Comparison of ENCODE assay signal across 7 cellular contexts in the genomic region with DNA sequence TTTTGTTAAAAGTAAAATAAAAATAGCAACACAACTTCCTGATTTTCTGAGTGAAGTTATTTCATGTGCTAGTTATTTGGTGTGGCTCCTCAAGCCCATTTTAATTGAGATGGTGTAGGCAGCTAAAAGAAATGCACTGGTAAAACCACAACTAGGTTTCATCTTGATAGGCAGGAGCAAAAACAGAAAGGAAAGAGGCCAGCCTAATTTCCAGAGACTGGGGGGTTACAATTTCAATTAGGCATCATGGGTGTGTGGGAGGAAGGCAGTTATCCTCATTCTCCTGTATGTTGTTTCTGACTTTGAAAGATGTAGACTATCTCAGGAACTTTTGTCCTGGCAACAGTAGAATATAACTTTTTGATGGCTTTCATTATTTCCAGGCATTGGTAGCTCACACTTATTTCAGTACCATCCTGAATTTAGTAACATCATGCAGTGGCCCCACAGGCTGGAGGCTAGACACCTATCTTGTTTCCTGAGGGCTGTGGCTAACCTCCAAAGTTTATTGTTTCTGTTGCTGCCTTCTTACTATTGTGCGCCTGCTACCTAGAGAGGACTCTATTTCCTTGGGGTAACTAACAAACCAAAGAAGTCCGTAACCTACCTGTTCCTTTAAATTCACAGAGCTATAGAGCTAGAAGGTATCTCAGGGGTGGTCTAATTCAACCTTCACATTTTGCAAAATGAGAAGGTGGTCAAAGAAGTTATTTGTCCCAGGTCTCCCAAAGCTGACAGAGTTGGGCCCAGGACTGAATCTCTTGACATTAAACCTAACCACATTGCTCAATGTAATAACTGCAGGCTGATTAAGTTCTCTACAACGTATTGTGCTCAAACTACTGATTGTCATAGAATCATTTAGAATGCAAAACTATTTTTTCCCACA. TPM values are rescaled to one million over a fixed set of nuclear protein-coding genes. Genes with fewer than 3 reads are reported as not detected.
A peak's percentile ranks its signal among the peaks of the same experiment; 100 is the strongest.
DNase-seq lines count a peak whose midpoint lies in the region; ATAC-seq lines count a peak whose summit lies in the region.

No MANE protein-coding gene starts in this region.

- H3K27ac ChIP-seq in muscle layer of duodenum (ENCODE audit: low read length): peak overlapping the region; percentile 12

- H3K36me3 ChIP-seq in muscle layer of duodenum (ENCODE audit: control insufficient read depth in 1 of 2, insufficient read depth in 2 of 2, low read length in 2 of 2): no peaks in the 10 kb centered on the region

- no peaks in the 10 kb centered on the region for H3K27me3 ChIP-seq in muscle layer of duodenum (ENCODE audit: low read depth, low read length)

- H3K4me1 ChIP-seq in muscle layer of duodenum (ENCODE audit: control insufficient read depth in 1 of 2, insufficient read depth in 2 of 2, low read length in 2 of 2): no peaks in the 10 kb centered on the region

- H3K9me3 ChIP-seq in muscle layer of duodenum (ENCODE audit: control insufficient read depth in 1 of 2, low read length in 2 of 2): no peaks in the 10 kb centered on the region

- no peak overlapping the region for H3K4me3 ChIP-seq in muscle layer of duodenum (ENCODE audit: low read depth in 1 of 2, low read length in 2 of 2)

- intact Hi-C loops in posterior vena cava (cut with DNase I): no loop called here

- peak in 4 of 5 donors; percentile 37 to 82 (median 46) for DNase-seq in T-helper 1 cell
- DNase-seq in posterior vena cava (ENCODE audit: low spot score): no peak
- no peak for DNase-seq in ecto neural progenitor cell (ENCODE audit: low spot score)
- DNase-seq in medulla oblongata (ENCODE audit: extremely low spot score): no peak

- ATAC-seq in GM18870 (IDR thresholded peaks at IDR 0.05; ENCODE audit: unreplicated experiment) (peak; percentile 53), HG02884 (IDR thresholded peaks at IDR 0.05; ENCODE audit: unreplicated experiment) (peak; percentile 40)

RNA-seq across cellular contexts. Expression of a gene that starts 42.4 kb away (rescaled TPM):
- total RNA-seq in posterior vena cava: 10 to 100 TPM; 10.1 to 26.0 TPM

Comparison
In these comparisons a context has a peak if more than half of its experiments do, and no peak if none do; other contexts are left out.
1. DNase-seq: peak in T-helper 1 cell (4 of 5); none in posterior vena cava (single experiment), ecto neural progenitor cell (single experiment) and medulla oblongata (single experiment).